Comparison of ENCODE assay signal across 1 cellular context in the genomic region with DNA sequence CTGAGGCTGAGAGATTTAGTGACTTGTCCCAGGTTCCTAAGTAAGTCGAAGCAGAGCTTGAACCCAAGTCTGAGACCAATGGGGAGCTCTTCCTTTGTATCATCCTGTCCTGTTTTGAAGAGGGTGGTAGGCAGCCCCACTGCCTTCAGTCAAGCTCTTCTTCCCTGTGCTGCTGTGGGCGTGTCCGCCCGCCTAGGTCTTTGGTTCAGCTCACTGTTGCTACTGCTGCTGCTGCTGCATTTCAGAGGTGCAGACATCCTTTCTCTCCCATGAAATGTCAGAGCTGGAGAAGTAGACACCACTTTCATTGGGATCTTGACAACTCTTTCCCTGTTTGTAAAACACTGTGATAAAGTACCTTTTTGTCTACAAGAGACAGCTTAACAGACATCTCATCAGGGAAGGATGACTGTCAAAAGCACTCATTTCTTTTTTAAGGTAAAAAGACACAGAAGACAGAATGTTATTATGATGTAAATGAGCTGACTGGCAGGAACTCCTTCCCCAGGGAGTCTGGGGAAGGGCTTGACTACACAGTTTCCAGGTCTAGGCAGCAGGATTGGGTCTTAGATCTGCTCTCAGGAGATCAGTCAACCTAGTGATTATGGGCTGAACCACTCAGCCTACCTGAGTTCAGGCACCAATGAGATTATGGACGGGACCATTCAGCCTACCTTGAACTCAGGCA.
TF ChIP-seq lines count a peak whose summit lies in the region.

No MANE protein-coding gene starts in this region.

TF ChIP-seq in GM23338, 12 proteins besides CTCF, POLR2A, EP300 and RAD21 (continued from another document):
- peak; percentile 80; the same call in 1 of the 2 replicates for TF ChIP-seq ZNF462 (CRISPR knock-in tag; IDR thresholded peaks at IDR 0.05)
TF ChIP-seq in GM23338: peak in this region for 1.
